ENCODE assay signal across 7 cellular contexts in the genomic region with DNA sequence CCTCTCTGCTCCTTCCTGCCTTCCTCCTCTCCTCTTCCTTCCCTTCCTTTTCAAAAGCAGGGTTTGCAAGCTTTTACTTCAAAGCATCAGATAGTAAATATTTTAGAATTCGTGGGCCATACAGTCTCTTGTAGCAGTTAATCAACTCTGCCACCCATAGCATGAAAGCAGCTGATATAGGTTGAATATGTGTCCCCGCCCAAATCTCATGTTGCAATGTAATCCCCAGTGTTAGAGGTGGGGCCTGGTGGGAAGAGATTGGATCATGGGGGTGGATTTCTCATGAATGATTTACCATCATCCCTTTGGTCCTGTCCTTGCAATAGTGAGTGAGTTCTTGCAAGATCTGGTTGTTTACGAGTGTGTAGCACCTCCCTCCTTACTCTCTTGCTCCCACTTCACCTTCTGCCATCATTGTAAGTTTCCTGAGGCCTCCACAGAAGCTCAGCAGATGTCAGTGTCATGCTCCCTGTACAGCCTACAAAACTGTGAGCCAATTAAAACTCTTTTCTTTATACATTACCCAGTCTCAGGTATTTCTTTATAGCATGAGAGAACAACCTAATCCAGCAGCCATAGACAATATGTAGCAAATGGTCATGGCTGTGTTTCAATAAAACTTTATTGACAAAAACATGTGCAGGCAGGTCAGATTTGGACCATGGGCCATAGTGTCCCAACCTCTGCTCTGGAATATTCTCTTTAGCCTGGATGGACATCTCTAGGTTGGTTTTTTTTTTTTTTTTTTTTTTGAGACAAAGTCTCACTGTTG.
DNase-seq lines count a peak whose midpoint lies in the region; ATAC-seq, FAIRE-seq and TF ChIP-seq lines count a peak whose summit lies in the region.
"Not testable (repeated sequence)": the region's sequence is repeated elsewhere in the genome, so short reads cannot be mapped to it uniquely, and the experiment has no call there.

No MANE protein-coding gene starts in this region.

- CTCF ChIA-PET in GM12878 (lab: Yijun Ruan, JAX) = not testable (repeated sequence)

- H3K23ac ChIP-seq in mesendoderm (ENCODE audit: low read length) = not testable (repeated sequence)

- not testable (repeated sequence) for H3K9ac ChIP-seq in GM12878 (ENCODE audit: control insufficient read depth, insufficient read depth, low read length); endodermal cell (ENCODE audit: extremely low read depth, low read length, poor library complexity, severe bottlenecking)
- peak overlapping the region; percentile 46 for H3K9ac ChIP-seq in mesendoderm (ENCODE audit: low read length)

- not testable (repeated sequence) for H3K18ac ChIP-seq in mesendoderm (ENCODE audit: low read length)

- not testable (repeated sequence) for H4K20me1 ChIP-seq in GM12878 (ENCODE audit: control insufficient read depth, insufficient read depth)

- RAD21 ChIA-PET in GM12878 (lab: Charles Lee; ENCODE audit: unreplicated experiment) = not testable (repeated sequence)

- H3K9me3 ChIP-seq in GM12878 (replicated peaks; ENCODE audit: control insufficient read depth, insufficient read depth, low read length) = not testable (repeated sequence)
- peaks cover 19% of the 10 kb centered on the region for H3K9me3 ChIP-seq in endodermal cell (ENCODE audit: control insufficient read depth, low read length)

- not testable (repeated sequence) for TF ChIP-seq CTCF in GM12878 (IDR thresholded peaks at IDR 0.05 in 2 of 3, conservative IDR thresholded peaks at IDR 0.05 in 1 of 3; ENCODE audit: control insufficient read depth in 2 of 3, extremely low read depth in 1 of 3, insufficient read depth in 1 of 3, low read depth in 3 of 3, low read length in 3 of 3); endodermal cell (conservative IDR thresholded peaks at IDR 0.05)

- H3K27me3 Mint-ChIP-seq in endodermal cell (ENCODE audit: insufficient read depth) = not testable (repeated sequence)

- peak overlapping the region; percentile 38 for H2BK120ac ChIP-seq in mesendoderm (ENCODE audit: low read depth, low read length)

- in situ Hi-C loops in GM12878 (cut with MboI) = not testable (repeated sequence)

- WGBS in GM12878 (ENCODE audit: insufficient coverage, insufficient replicate concordance, low lambda C conversion rate, missing lambda C conversion rate) = 54% methylated on average over 3 of the region's 3 CpGs
- 100% methylated on average over 2 of the region's 3 CpGs; no CpG with 5 or more reads in 1 of the 2 experiments for WGBS in endodermal cell (ENCODE audit: insufficient coverage in 1 of 2, insufficient read length in 1 of 2), 2 experiments
- WGBS in mesendoderm (ENCODE audit: extremely low coverage, insufficient coverage, low lambda C conversion rate) = no CpG with 5 or more reads among the region's 3 CpGs

- not testable (repeated sequence) for H3K4ac ChIP-seq in mesendoderm (ENCODE audit: low read depth, low read length)

- H4K5ac ChIP-seq in mesendoderm (ENCODE audit: low read length) = not testable (repeated sequence)

- not testable (repeated sequence) for FAIRE-seq in GM12878 (lab: Jason Lieb, UNC)

- not testable (repeated sequence) for H3K4me2 ChIP-seq in GM12878 (ENCODE audit: control insufficient read depth, insufficient read depth); mesendoderm (ENCODE audit: low read length)

- H3K27ac ChIP-seq in GM12878 (ENCODE audit: control insufficient read depth, insufficient read depth); endodermal cell (ENCODE audit: low read depth, low read length): not testable (repeated sequence)
- peak overlapping the region; percentile 92 for H3K27ac ChIP-seq in mesendoderm (ENCODE audit: low read depth, low read length)

- not testable (repeated sequence) for H3K4me1 ChIP-seq in GM12878 (ENCODE audit: control insufficient read depth, insufficient read depth, low read length); endodermal cell (ENCODE audit: control insufficient read depth, insufficient read depth, low read length); mesendoderm (ENCODE audit: control insufficient read depth, low read depth, low read length)

- TF ChIP-seq POLR2A in GM12878 (IDR thresholded peaks at IDR 0.05; ENCODE audit: low read depth, low read length); erythroblast (IDR thresholded peaks at IDR 0.05; ENCODE audit: low read length): not testable (repeated sequence)

- not testable (repeated sequence) for H3K4me1 Mint-ChIP-seq in endodermal cell; stimulated activated effector memory CD8-positive, alpha-beta T cell treated with anti-CD3 and anti-CD28 coated beads, Interleukin-12 subunit alpha, Interleukin-12 subunit beta, amount 100 ng/mL, for 72 hours

- not testable (repeated sequence) for H3K4me3 Mint-ChIP-seq in endodermal cell; stimulated activated effector memory CD8-positive, alpha-beta T cell treated with anti-CD3 and anti-CD28 coated beads, Interleukin-12 subunit alpha, Interleukin-12 subunit beta, amount 100 ng/mL, for 72 hours

- H2BK5ac ChIP-seq in mesendoderm (ENCODE audit: low read length) = peak overlapping the region; percentile 86

- not testable (repeated sequence) for H3K79me2 ChIP-seq in GM12878 (ENCODE audit: control insufficient read depth, insufficient read depth, low read length); mesendoderm (ENCODE audit: control insufficient read depth, insufficient read depth, low read length)

- intact Hi-C loops in GM12878 (cut with micrococcal nuclease; ENCODE audit: unreplicated experiment) = not testable (repeated sequence)

- POLR2A ChIA-PET in GM12878 (lab: Charles Lee) = not testable (repeated sequence)

- not testable (repeated sequence) for H3K27ac Mint-ChIP-seq in endodermal cell
- peak overlapping the region; percentile 37 for H3K27ac Mint-ChIP-seq in stimulated activated effector memory CD8-positive, alpha-beta T cell treated with anti-CD3 and anti-CD28 coated beads, Interleukin-12 subunit alpha, Interleukin-12 subunit beta, amount 100 ng/mL, for 72 hours

- SMC1A ChIA-PET in GM12878 (lab: Charles Lee; ENCODE audit: uncharacterized antibody, unreplicated experiment) = not testable (repeated sequence)

- H4K8ac ChIP-seq in mesendoderm (ENCODE audit: low read depth, low read length) = peak overlapping the region; percentile 76

- H2AK5ac ChIP-seq in mesendoderm (ENCODE audit: low read length) = not testable (repeated sequence)

- H3K79me1 ChIP-seq in mesendoderm (ENCODE audit: low read length) = not testable (repeated sequence)

- H2BK15ac ChIP-seq in mesendoderm (replicated peaks; ENCODE audit: low read depth) = not testable (repeated sequence)

- peak overlapping the region; percentile 83 for H3K56ac ChIP-seq in mesendoderm (ENCODE audit: low read length)

- DNase-seq in AG08395 (ENCODE audit: low spot score) = peak; percentile 0
- DNase-seq in OCI-M1 (lab: John Stamatoyannopoulos, UW) = peak; percentile 85
- DNase-seq in GM12878 (ENCODE audit: low read depth, low spot score); endodermal cell; stimulated activated effector memory CD8-positive, alpha-beta T cell treated with anti-CD3 and anti-CD28 coated beads, Interleukin-12 subunit alpha, Interleukin-12 subunit beta, amount 100 ng/mL, for 72 hours (ENCODE audit: low spot score in 2 of 2): not testable (repeated sequence)
- peak; percentile 85 to 89 for DNase-seq in erythroblast (lab: John Stamatoyannopoulos, UW)
- peak; percentile 16 for DNase-seq in mesendoderm

- H3K27me3 ChIP-seq in GM12878 (replicated peaks in 1 of 2; ENCODE audit: control insufficient read depth in 2 of 2, insufficient read depth in 2 of 2, low read length in 1 of 2); endodermal cell (ENCODE audit: control insufficient read depth, insufficient read depth, low read length, poor library complexity, severe bottlenecking); mesendoderm (ENCODE audit: insufficient read depth, low read length, poor library complexity): not testable (repeated sequence)

- H2AFZ ChIP-seq in GM12878 (ENCODE audit: control insufficient read depth, low read depth, low read length) = not testable (repeated sequence)

- peaks cover 72% of the 10 kb centered on the region for H3K9me3 Mint-ChIP-seq in endodermal cell
- not testable (repeated sequence) for H3K9me3 Mint-ChIP-seq in stimulated activated effector memory CD8-positive, alpha-beta T cell treated with anti-CD3 and anti-CD28 coated beads, Interleukin-12 subunit alpha, Interleukin-12 subunit beta, amount 100 ng/mL, for 72 hours

- not testable (repeated sequence) for TF ChIP-seq RAD21 in GM12878 (IDR thresholded peaks at IDR 0.05; ENCODE audit: insufficient read depth, low read depth, low read length)

- not testable (repeated sequence) for TF ChIP-seq EP300 in GM12878 (IDR thresholded peaks at IDR 0.05; ENCODE audit: borderline replicate concordance in 1 of 2, control insufficient read depth in 1 of 2, low read depth in 2 of 2, low read length in 2 of 2)

- peaks cover 27% of the 10 kb centered on the region for H3K36me3 Mint-ChIP-seq in endodermal cell (ENCODE audit: low read depth)
- not testable (repeated sequence) for H3K36me3 Mint-ChIP-seq in stimulated activated effector memory CD8-positive, alpha-beta T cell treated with anti-CD3 and anti-CD28 coated beads, Interleukin-12 subunit alpha, Interleukin-12 subunit beta, amount 100 ng/mL, for 72 hours

- BruUV-seq in GM12878 (replicated peaks; lab: Mats Ljungman, UMichigan) = not testable (repeated sequence)

- H3K4me3 ChIP-seq in GM12878; mesendoderm (ENCODE audit: low read length): not testable (repeated sequence)
- peak overlapping the region; percentile 53 for H3K4me3 ChIP-seq in endodermal cell (ENCODE audit: low read length)

- not testable (repeated sequence) for ATAC-seq in GM12878; stimulated activated effector memory CD8-positive, alpha-beta T cell treated with anti-CD3 and anti-CD28 coated beads, Interleukin-12 subunit alpha, Interleukin-12 subunit beta, amount 100 ng/mL, for 72 hours

- H3K36me3 ChIP-seq in GM12878 (ENCODE audit: control insufficient read depth in 2 of 2, insufficient read depth in 2 of 2, low read length in 1 of 2); endodermal cell (ENCODE audit: control insufficient read depth, insufficient read depth, low read length); mesendoderm (ENCODE audit: control insufficient read depth, insufficient read depth, low read length): not testable (repeated sequence)
